Comparison of ENCODE assay signal across 8 cellular contexts in the genomic region with DNA sequence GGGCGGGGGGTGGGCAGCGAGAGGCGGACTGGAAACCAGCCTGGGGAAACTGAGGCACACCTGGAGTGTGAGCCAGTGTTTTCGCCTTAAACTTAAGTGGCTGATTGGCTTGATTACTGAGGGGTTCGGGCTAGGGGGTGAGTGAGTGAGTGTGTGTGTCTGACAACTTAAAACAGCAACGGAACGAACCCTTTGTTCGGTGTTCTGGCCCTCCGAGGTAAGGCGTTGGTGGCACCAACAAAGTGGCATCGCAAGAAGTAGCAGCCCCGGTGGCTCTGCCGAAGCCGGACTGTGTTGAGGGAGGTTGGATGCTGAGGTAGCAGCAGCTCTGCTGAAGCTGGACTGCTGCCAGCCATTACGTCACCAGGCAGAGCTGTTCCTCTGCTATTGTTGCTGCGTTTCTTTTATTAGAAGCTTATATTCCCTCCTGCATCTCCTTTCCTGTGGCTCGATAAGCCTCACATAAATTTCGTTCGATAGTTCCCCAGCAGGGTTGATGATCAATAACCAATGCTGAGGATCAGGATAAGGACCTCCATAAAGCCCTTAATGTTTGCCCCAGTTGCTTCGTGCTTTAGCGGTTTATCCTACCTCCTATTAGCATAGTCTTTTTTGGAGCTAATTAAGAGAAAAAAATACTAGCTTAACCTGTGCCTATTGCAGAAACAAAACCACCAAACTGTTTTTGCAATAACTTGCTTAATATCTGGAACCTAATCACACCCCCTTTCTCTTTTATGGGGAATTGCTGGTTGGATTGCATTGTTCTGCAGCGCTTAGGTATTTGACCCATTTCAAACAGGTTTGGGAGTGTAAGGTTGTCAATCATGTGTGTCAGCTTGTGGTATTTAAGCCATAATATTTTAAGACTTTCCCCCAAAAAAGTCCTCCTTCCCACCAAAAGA. TPM values are rescaled to one million over a fixed set of nuclear protein-coding genes. Genes with fewer than 3 reads are reported as not detected.
DNase-seq lines count a peak whose midpoint lies in the region; ATAC-seq and TF ChIP-seq lines count a peak whose summit lies in the region.

No MANE protein-coding gene starts in this region.

- TF ChIP-seq POLR2A in breast epithelium (IDR thresholded peaks at IDR 0.05) = no peak
- no peak for TF ChIP-seq POLR2A in sigmoid colon (IDR thresholded peaks at IDR 0.05)

- TF ChIP-seq CTCF in WERI-Rb-1 (IDR thresholded peaks at IDR 0.05; ENCODE audit: low read depth, low read length) (no peak), breast epithelium (IDR thresholded peaks at IDR 0.05) (no peak), sigmoid colon (IDR thresholded peaks at IDR 0.05) (no peak)

- peak overlapping the region; percentile 53 for H3K4me3 ChIP-seq in WERI-Rb-1 (ENCODE audit: low read depth, low read length)
- H3K4me3 ChIP-seq in breast epithelium = peak overlapping the region; percentile 65 to 90 (median 89)
- H3K4me3 ChIP-seq in iPS-18c (ENCODE audit: insufficient read depth, low read depth, low read length) = peak overlapping the region; percentile 71
- H3K4me3 ChIP-seq in sigmoid colon = peak overlapping the region; percentile 55 to 88 (median 83)

- ATAC-seq in GM18868 (IDR thresholded peaks at IDR 0.05; ENCODE audit: unreplicated experiment) = peak; percentile 13
- no peak for ATAC-seq in HG03342 (IDR thresholded peaks at IDR 0.05; ENCODE audit: unreplicated experiment)
- ATAC-seq in GM19324 (IDR thresholded peaks at IDR 0.05; ENCODE audit: low FRiP score, unreplicated experiment) = no peak

- intact Hi-C loops in breast epithelium (cut with DNase I; ENCODE audit: low total_unique reads) = loop anchor here (10.0 kb wide), 1 partner anchor 151 kb away; a partner anchor contains a TSS
- intact Hi-C loops in sigmoid colon (cut with DNase I) = loop anchor here (5.0 to 10.0 kb wide), 2 partner anchors 143 to 1309 kb away; a partner anchor contains a TSS

- TF ChIP-seq EP300 in sigmoid colon (IDR thresholded peaks at IDR 0.05) = no peak

- no peaks in the 10 kb centered on the region; the same call in 1 of the 2 replicates for H3K36me3 ChIP-seq in WERI-Rb-1
- H3K36me3 ChIP-seq in breast epithelium = no peaks in the 10 kb centered on the region
- H3K36me3 ChIP-seq in sigmoid colon = no peaks in the 10 kb centered on the region

- no peaks in the 10 kb centered on the region for H3K4me1 ChIP-seq in breast epithelium
- peaks cover 0 to 27% (median 24%) of the 10 kb centered on the region in 4 donors for H3K4me1 ChIP-seq in sigmoid colon

- no peaks in the 10 kb centered on the region for H3K9me3 ChIP-seq in WERI-Rb-1 (ENCODE audit: severe bottlenecking)
- peaks cover 0 to 8% of the 10 kb centered on the region in 2 donors for H3K9me3 ChIP-seq in breast epithelium
- H3K9me3 ChIP-seq in iPS-18c (ENCODE audit: control insufficient read depth, insufficient read depth, low read length) = no peaks in the 10 kb centered on the region
- H3K9me3 ChIP-seq in sigmoid colon = no peaks in the 10 kb centered on the region

- DNase-seq in NCI-H2107 treated with DMSO at 0.1 percent for 48 hours (lab: John Stamatoyannopoulos, UW; ENCODE audit: unreplicated experiment) = peak; percentile 87
- peak; percentile 75 for DNase-seq in WERI-Rb-1
- peak; percentile 86 to 90 for DNase-seq in breast epithelium (ENCODE audit: low spot score in 2 of 2)
- peak; percentile 94 for DNase-seq in sigmoid colon

- peak overlapping the region; percentile 67 for H3K27ac ChIP-seq in WERI-Rb-1
- H3K27ac ChIP-seq in breast epithelium = peak overlapping the region; percentile 91 to 92
- peak overlapping the region; percentile 4 to 95 (median 90) for H3K27ac ChIP-seq in sigmoid colon

- 2 to 6% methylated on average over 22 of the region's 22 CpGs for WGBS in sigmoid colon, 2 donors

- H3K27me3 ChIP-seq in WERI-Rb-1 (ENCODE audit: insufficient read depth, low read depth, severe bottlenecking) = no peaks in the 10 kb centered on the region
- H3K27me3 ChIP-seq in breast epithelium = no peaks in the 10 kb centered on the region
- H3K27me3 ChIP-seq in sigmoid colon = no peaks in the 10 kb centered on the region

RNA-seq across cellular contexts. Expression of a gene that starts 1.3 kb away (rescaled TPM):
- total RNA-seq in breast epithelium (1 to 10 TPM in 1 of 3 donors, under 1 TPM in 2; 0.33 to 1.2 (median 0.80) TPM), sigmoid colon (under 1 TPM; 0.49 to 0.71 (median 0.62) TPM)
- under 1 TPM in 1 of 3 donors, not detected in 2; 0.31 TPM for polyA plus RNA-seq in sigmoid colon

RNA-seq across cellular contexts. Expression of a gene that starts 1.6 kb away (rescaled TPM):
- 10 to 100 TPM; 11.5 to 18.3 (median 13.1) TPM for total RNA-seq in breast epithelium
- total RNA-seq in sigmoid colon = 10 to 100 TPM; 10.5 to 14.3 (median 13.2) TPM
- 1 to 10 TPM; 1.2 to 2.5 (median 1.2) TPM for polyA plus RNA-seq in sigmoid colon
